21 cellular contexts compared by ENCODE assay signal in genomic region chr2:71823526-71823925, GRCh38.
"Had no signal": no experiment of that assay in that cellular context is flagged by ENCODE, and none has a peak within 500 bp of the region (broad histone marks: within the 10 kb centered on the region; RNA-seq: fewer than 3 reads in every experiment).

No MANE protein-coding gene starts in this region.

- H3K9me3 ChIP-seq: esophagus squamous epithelium, lower lobe of right lung had no signal

- H3K27me3 ChIP-seq: dorsolateral prefrontal cortex, esophagus squamous epithelium, heart right ventricle had no signal

- H3K4me3 ChIP-seq: coronary artery, dorsolateral prefrontal cortex, esophagus squamous epithelium, heart right ventricle, left ventricle myocardium inferior, lower lobe of right lung had no signal

- FAIRE-seq: frontal cortex, islet of Langerhans had no signal

- ATAC-seq: esophagus mucosa; foreskin keratinocyte; heart right ventricle; left cardiac atrium; lower lobe of right lung; naive thymus-derived CD8-positive, alpha-beta T cell had no signal

- DNase-seq: cerebellar nuclear complex; dermis blood vessel endothelial cell; dorsolateral prefrontal cortex; effector CD4-positive, alpha-beta T cell; effector memory CD4-positive, alpha-beta T cell; erythroblast; esophagus squamous epithelium; foreskin keratinocyte; glutamatergic neuron; head of caudate nucleus; heart right ventricle; hippocampal formation; left cardiac atrium; left ventricle myocardium inferior; lower lobe of right lung; naive B cell; naive thymus-derived CD8-positive, alpha-beta T cell had no signal

- H3K27ac ChIP-seq: coronary artery, dorsolateral prefrontal cortex, esophagus squamous epithelium, foreskin keratinocyte, heart right ventricle, left ventricle myocardium inferior, lower lobe of right lung had no signal

- H3K36me3 ChIP-seq: esophagus squamous epithelium, heart right ventricle, left ventricle myocardium inferior, lower lobe of right lung had no signal
